ENCODE assay signal across 8 cellular contexts in genomic region chr15:62624541-62625399, GRCh38.
A peak's percentile ranks its signal among the peaks of the same experiment; 100 is the strongest.
DNase-seq lines count a peak whose midpoint lies in the region; ATAC-seq and TF ChIP-seq lines count a peak whose summit lies in the region.

No MANE protein-coding gene starts in this region.

- H3K36me3 Mint-ChIP-seq in activated B cell treated with CpG ODN at 0.5 μM for 24 hours (ENCODE audit: low read depth) = no peaks in the 10 kb centered on the region
- H3K36me3 Mint-ChIP-seq in immature natural killer cell = no peaks in the 10 kb centered on the region

- POLR2A ChIA-PET in activated B cell treated with CpG ODN at 0.5 μM for 24 hours (lab: Charles Lee) = no interaction called here

- 64 to 71% methylated on average over 7 of the region's 7 CpGs for WGBS in sigmoid colon, 2 donors

- H3K36me3 ChIP-seq in sigmoid colon = no peaks in the 10 kb centered on the region

- intact Hi-C loops in Right ventricle myocardium inferior (cut with DNase I) (no loop called here), cardiac septum (cut with DNase I) (no loop called here), activated B cell treated with CpG ODN at 0.5 μM for 24 hours (cut with micrococcal nuclease) (no loop called here), sigmoid colon (cut with DNase I) (no loop called here)

- DNase-seq in Right ventricle myocardium inferior (ENCODE audit: missing footprints) = no peak
- no peak for DNase-seq in cardiac septum (ENCODE audit: low spot score)
- DNase-seq in activated B cell treated with CpG ODN at 0.5 μM for 24 hours = no peak
- DNase-seq in immature natural killer cell = peak in 1 of 3 donors; percentile 3
- no peak for DNase-seq in Kasumi-1 (lab: John Stamatoyannopoulos, UW)
- no peak for DNase-seq in sigmoid colon
- no peak for DNase-seq in NCI-H2171 (lab: John Stamatoyannopoulos, UW)

- peaks cover 8% of the 10 kb centered on the region for H3K4me1 Mint-ChIP-seq in activated B cell treated with CpG ODN at 0.5 μM for 24 hours
- peaks cover 5 to 11% of the 10 kb centered on the region in 2 donors for H3K4me1 Mint-ChIP-seq in immature natural killer cell

- no peaks in the 10 kb centered on the region for H3K27me3 ChIP-seq in sigmoid colon

- no peaks in the 10 kb centered on the region for H3K9me3 Mint-ChIP-seq in activated B cell treated with CpG ODN at 0.5 μM for 24 hours
- no peaks in the 10 kb centered on the region for H3K9me3 Mint-ChIP-seq in immature natural killer cell

- TF ChIP-seq POLR2A in sigmoid colon (IDR thresholded peaks at IDR 0.05) = no peak

- H3K27me3 Mint-ChIP-seq in activated B cell treated with CpG ODN at 0.5 μM for 24 hours (no peaks in the 10 kb centered on the region), immature natural killer cell (ENCODE audit: low read depth in 3 of 3) (peaks cover 1 to 4% (median 2%) of the 10 kb centered on the region in 3 donors)

- H3K9me3 ChIP-seq in sigmoid colon = no peaks in the 10 kb centered on the region

- no peak for TF ChIP-seq EP300 in sigmoid colon (IDR thresholded peaks at IDR 0.05)

- peak overlapping the region; percentile 8 for H3K4me3 Mint-ChIP-seq in activated B cell treated with CpG ODN at 0.5 μM for 24 hours
- H3K4me3 Mint-ChIP-seq in immature natural killer cell = peak overlapping the region in 3 of 5 donors; percentile 50 to 79 (median 76)

- peaks cover 0 to 9% (median 0%) of the 10 kb centered on the region in 4 donors for H3K4me1 ChIP-seq in sigmoid colon

- CTCF ChIA-PET in activated B cell treated with CpG ODN at 0.5 μM for 24 hours (lab: Charles Lee) = no interaction called here

- H3K4me3 ChIP-seq in sigmoid colon = no peak overlapping the region

- TF ChIP-seq CTCF in activated B cell treated with CpG ODN at 0.5 μM for 24 hours (IDR thresholded peaks at IDR 0.05) = no peak
- TF ChIP-seq CTCF in sigmoid colon (IDR thresholded peaks at IDR 0.05) = no peak

- H3K27ac Mint-ChIP-seq in activated B cell treated with CpG ODN at 0.5 μM for 24 hours = no peak overlapping the region
- peak overlapping the region in 3 of 6 donors; percentile 4 to 48 (median 13) for H3K27ac Mint-ChIP-seq in immature natural killer cell

- ATAC-seq in Right ventricle myocardium inferior (peak; percentile 90), activated B cell treated with CpG ODN at 0.5 μM for 24 hours (ENCODE audit: low read depth) (no peak), GM19324 (IDR thresholded peaks at IDR 0.05; ENCODE audit: low FRiP score, unreplicated experiment) (no peak)

- H3K27ac ChIP-seq in sigmoid colon = peak overlapping the region in 1 of 4 donors; percentile 16
